20 cellular contexts compared by ENCODE assay signal in genomic region chr21:35171385-35171784, GRCh38.
"Had no signal": no experiment of that assay in that cellular context is flagged by ENCODE, and none has a peak within 500 bp of the region (broad histone marks: within the 10 kb centered on the region; RNA-seq: fewer than 3 reads in every experiment).

No MANE protein-coding gene starts in this region.

- H3K27ac ChIP-seq: adrenal gland, cardiac muscle cell, esophagus muscularis mucosa, right atrium auricular region, tibial nerve had no signal

- ATAC-seq: left ventricle myocardium superior had no signal

- H3K27me3 Mint-ChIP-seq: activated CD4-positive, alpha-beta memory T cell treated with anti-CD3 and anti-CD28 coated beads, Interleukin-2, amount 10 ng/mL, durations not matched to agents 7 days and 5 days had no signal

- H3K9me3 ChIP-seq: adrenal gland, esophagus muscularis mucosa, right atrium auricular region, tibial nerve had no signal

- H3K4me1 ChIP-seq: adrenal gland, esophagus muscularis mucosa, right atrium auricular region, tibial nerve had no signal

- DNase-seq: activated CD4-positive, alpha-beta memory T cell treated with anti-CD3 and anti-CD28 coated beads, Interleukin-2, amount 10 ng/mL, durations not matched to agents 7 days and 5 days; activated CD4-positive, CD25-positive, alpha-beta regulatory T cell treated with anti-CD3 and anti-CD28 coated beads, Interleukin-2, amount 50 U/mL, for 72 hours; activated gamma-delta T cell; activated T-cell treated with anti-CD3 and anti-CD28 coated beads, Interleukin-2, amount 50 U/mL, for 48 hours; adrenal gland; foreskin fibroblast; kidney glomerular epithelial cell; left ventricle myocardium superior; mesendoderm; nephron progenitor cell; occipital lobe; stimulated activated CD4-positive, alpha-beta T cell treated with anti-CD3 and anti-CD28 coated beads, Interleukin-15, amount 100 ng/mL, for 24 hours; stimulated activated CD4-positive, alpha-beta T cell treated with anti-CD3 and anti-CD28 coated beads, Interleukin-4, amount 100 ng/mL, for 1 hour; T-helper 1 cell; T1000 had no signal

- H3K4me3 ChIP-seq: adrenal gland, cardiac muscle cell, esophagus muscularis mucosa, right atrium auricular region, skin epidermis, tibial nerve had no signal

- H3K27ac Mint-ChIP-seq: nephron progenitor cell had no signal

- H3K27me3 ChIP-seq: adrenal gland, right atrium auricular region, tibial nerve had no signal

- H3K4me3 Mint-ChIP-seq: activated CD4-positive, alpha-beta memory T cell treated with anti-CD3 and anti-CD28 coated beads, Interleukin-2, amount 10 ng/mL, durations not matched to agents 7 days and 5 days; nephron progenitor cell had no signal

- H3K36me3 ChIP-seq: adrenal gland, cardiac muscle cell, esophagus muscularis mucosa, right atrium auricular region, tibial nerve had no signal
